In the genomic region with DNA sequence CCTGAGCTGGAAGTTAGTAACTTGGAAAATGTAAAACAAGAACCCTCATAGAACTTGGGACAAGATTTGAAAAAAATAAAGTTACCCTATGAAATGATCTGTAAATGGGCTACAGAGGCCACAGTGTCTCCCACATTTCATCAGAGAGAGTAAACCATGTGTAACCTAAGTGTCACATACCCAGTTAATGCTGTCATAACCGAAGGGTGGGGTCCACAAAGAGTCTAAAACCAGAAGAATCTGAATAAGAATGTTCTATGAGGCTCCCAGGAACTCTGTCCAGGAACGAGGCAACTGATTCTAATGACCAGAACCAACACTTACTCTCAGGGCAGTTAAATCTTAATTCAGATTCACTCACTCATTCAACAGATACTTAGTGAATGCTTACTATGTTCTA, we compare ENCODE assay signal across 9 cellular contexts. TPM values are rescaled to one million over a fixed set of nuclear protein-coding genes. Genes with fewer than 3 reads are reported as not detected.
DNase-seq lines count a peak whose midpoint lies in the region; ATAC-seq and TF ChIP-seq lines count a peak whose summit lies in the region.
"Had no signal": no experiment of that assay in that cellular context is flagged by ENCODE, and none has a peak within 500 bp of the region (broad histone marks: within the 10 kb centered on the region; RNA-seq: fewer than 3 reads in every experiment).

No MANE protein-coding gene starts in this region.

- intact Hi-C loops in activated naive CD4-positive, alpha-beta T cell treated with anti-CD3 and anti-CD28 coated beads for 36 hours (cut with micrococcal nuclease), result loop anchor here (1.0 to 5.0 kb wide), 7 partner anchors 35 to 298 kb away; a partner anchor contains a TSS

- no peaks in the 10 kb centered on the region for H3K27me3 Mint-ChIP-seq in activated naive CD4-positive, alpha-beta T cell treated with anti-CD3 and anti-CD28 coated beads for 36 hours (ENCODE audit: low read depth)
- H3K27me3 Mint-ChIP-seq in activated naive CD8-positive, alpha-beta T cell treated with anti-CD3 and anti-CD28 coated beads for 36 hours, result no peaks in the 10 kb centered on the region
- no peaks in the 10 kb centered on the region for H3K27me3 Mint-ChIP-seq in type B pancreatic cell

- CTCF ChIA-PET in activated naive CD4-positive, alpha-beta T cell treated with anti-CD3 and anti-CD28 coated beads for 36 hours (lab: Charles Lee), result interaction anchor here (0.7 to 7.9 kb wide), 9 partner anchors 31 to 414 kb away, joined by 3 to 243 read pairs (median 4); no protein-coding TSS in a partner anchor

- H3K4me1 Mint-ChIP-seq in activated naive CD4-positive, alpha-beta T cell treated with anti-CD3 and anti-CD28 coated beads for 36 hours (ENCODE audit: low read depth), result peaks cover 50% of the 10 kb centered on the region
- peaks cover 35% of the 10 kb centered on the region for H3K4me1 Mint-ChIP-seq in activated naive CD8-positive, alpha-beta T cell treated with anti-CD3 and anti-CD28 coated beads for 36 hours
- peaks cover 27% of the 10 kb centered on the region for H3K4me1 Mint-ChIP-seq in type B pancreatic cell (ENCODE audit: unreplicated experiment)

- WGBS in liver, result 76% methylated on average over 2 of the region's 2 CpGs

- TF ChIP-seq CTCF in liver (IDR thresholded peaks at IDR 0.05; ENCODE audit: low read depth, low read length, missing input control) (no peak), type B pancreatic cell (conservative IDR thresholded peaks at IDR 0.05) (no peak)

- H3K9me3 Mint-ChIP-seq in activated naive CD4-positive, alpha-beta T cell treated with anti-CD3 and anti-CD28 coated beads for 36 hours, result no peaks in the 10 kb centered on the region
- no peaks in the 10 kb centered on the region for H3K9me3 Mint-ChIP-seq in activated naive CD4-positive, alpha-beta T cell treated with anti-CD3 and anti-CD28 coated beads, Interleukin-2, amount 50 U/mL, for 72 hours
- no peaks in the 10 kb centered on the region for H3K9me3 Mint-ChIP-seq in activated naive CD8-positive, alpha-beta T cell treated with anti-CD3 and anti-CD28 coated beads for 36 hours
- H3K9me3 Mint-ChIP-seq in type B pancreatic cell, result no peaks in the 10 kb centered on the region

- H3K27ac ChIP-seq in liver (ENCODE audit: low read depth in 1 of 2, low read length in 2 of 2), result peak overlapping the region; percentile 90 to 97

- no peaks in the 10 kb centered on the region for H3K9me3 ChIP-seq in liver (ENCODE audit: control insufficient read depth in 4 of 4, low read length in 3 of 4)

- H3K36me3 ChIP-seq in liver (ENCODE audit: control insufficient read depth in 4 of 4, insufficient read depth in 3 of 4, low read depth in 1 of 4, low read length in 3 of 4), result no peaks in the 10 kb centered on the region

- no peak for ATAC-seq in activated naive CD4-positive, alpha-beta T cell treated with anti-CD3 and anti-CD28 coated beads, Interleukin-2, amount 50 U/mL, for 72 hours
- ATAC-seq in GM19324 (IDR thresholded peaks at IDR 0.05; ENCODE audit: low FRiP score, unreplicated experiment) (no peak), GM21526 (IDR thresholded peaks at IDR 0.05; ENCODE audit: low FRiP score, unreplicated experiment) (no peak)

- peak overlapping the region; percentile 98 for H3K4me3 Mint-ChIP-seq in activated naive CD4-positive, alpha-beta T cell treated with anti-CD3 and anti-CD28 coated beads for 36 hours
- peak overlapping the region; percentile 98 for H3K4me3 Mint-ChIP-seq in activated naive CD8-positive, alpha-beta T cell treated with anti-CD3 and anti-CD28 coated beads for 36 hours
- H3K4me3 Mint-ChIP-seq in type B pancreatic cell, result peak overlapping the region; percentile 99

- H3K36me3 Mint-ChIP-seq in activated naive CD4-positive, alpha-beta T cell treated with anti-CD3 and anti-CD28 coated beads for 36 hours (ENCODE audit: low read depth), result peaks cover 9% of the 10 kb centered on the region
- H3K36me3 Mint-ChIP-seq in activated naive CD4-positive, alpha-beta T cell treated with anti-CD3 and anti-CD28 coated beads, Interleukin-2, amount 50 U/mL, for 72 hours, result peaks cover 13 to 19% of the 10 kb centered on the region in 2 donors
- peaks cover 14% of the 10 kb centered on the region for H3K36me3 Mint-ChIP-seq in activated naive CD8-positive, alpha-beta T cell treated with anti-CD3 and anti-CD28 coated beads for 36 hours
- no peaks in the 10 kb centered on the region for H3K36me3 Mint-ChIP-seq in type B pancreatic cell

- no peak for TF ChIP-seq RAD21 in liver (IDR thresholded peaks at IDR 0.05)

- no peaks in the 10 kb centered on the region for H3K27me3 ChIP-seq in liver (ENCODE audit: control insufficient read depth in 4 of 4, insufficient read depth in 4 of 4, low read length in 3 of 4)

- peak overlapping the region in 1 of 3 donors; percentile 71 for H3K4me3 ChIP-seq in liver (ENCODE audit: low read depth in 1 of 3, low read length in 3 of 3)

- peaks cover 9 to 25% (median 13%) of the 10 kb centered on the region in 4 donors for H3K4me1 ChIP-seq in liver (ENCODE audit: control insufficient read depth in 4 of 4, insufficient read depth in 4 of 4, low read length in 3 of 4)

- H3K9ac ChIP-seq in liver (ENCODE audit: low read depth in 1 of 2, low read length in 2 of 2), result peak overlapping the region; percentile 38 to 73

- DNase-seq in activated naive CD4-positive, alpha-beta T cell treated with anti-CD3 and anti-CD28 coated beads for 36 hours, result no peak
- DNase-seq in activated naive CD4-positive, alpha-beta T cell treated with anti-CD3 and anti-CD28 coated beads, Interleukin-2, amount 50 U/mL, for 72 hours (ENCODE audit: low spot score in 2 of 2), result no peak
- DNase-seq in activated naive CD8-positive, alpha-beta T cell treated with anti-CD3 and anti-CD28 coated beads for 36 hours, result no peak
- no peak for DNase-seq in type B pancreatic cell (ENCODE audit: extremely low spot score, unreplicated experiment)
- no peak for DNase-seq in NCI-H146 (lab: John Stamatoyannopoulos, UW)
- DNase-seq: NCI-H1436 treated with DMSO at 0.1 percent for 48 hours had no signal

- peak overlapping the region; percentile 94 for H3K27ac Mint-ChIP-seq in activated naive CD4-positive, alpha-beta T cell treated with anti-CD3 and anti-CD28 coated beads for 36 hours
- peak overlapping the region in 1 of 2 donors; percentile 93 for H3K27ac Mint-ChIP-seq in activated naive CD4-positive, alpha-beta T cell treated with anti-CD3 and anti-CD28 coated beads, Interleukin-2, amount 50 U/mL, for 72 hours
- H3K27ac Mint-ChIP-seq in activated naive CD8-positive, alpha-beta T cell treated with anti-CD3 and anti-CD28 coated beads for 36 hours, result peak overlapping the region; percentile 92
- peak overlapping the region; percentile 97 for H3K27ac Mint-ChIP-seq in type B pancreatic cell

TF ChIP-seq in liver, 16 proteins besides CTCF, POLR2A, EP300 and RAD21:
- TF ChIP-seq, protein P1, sequence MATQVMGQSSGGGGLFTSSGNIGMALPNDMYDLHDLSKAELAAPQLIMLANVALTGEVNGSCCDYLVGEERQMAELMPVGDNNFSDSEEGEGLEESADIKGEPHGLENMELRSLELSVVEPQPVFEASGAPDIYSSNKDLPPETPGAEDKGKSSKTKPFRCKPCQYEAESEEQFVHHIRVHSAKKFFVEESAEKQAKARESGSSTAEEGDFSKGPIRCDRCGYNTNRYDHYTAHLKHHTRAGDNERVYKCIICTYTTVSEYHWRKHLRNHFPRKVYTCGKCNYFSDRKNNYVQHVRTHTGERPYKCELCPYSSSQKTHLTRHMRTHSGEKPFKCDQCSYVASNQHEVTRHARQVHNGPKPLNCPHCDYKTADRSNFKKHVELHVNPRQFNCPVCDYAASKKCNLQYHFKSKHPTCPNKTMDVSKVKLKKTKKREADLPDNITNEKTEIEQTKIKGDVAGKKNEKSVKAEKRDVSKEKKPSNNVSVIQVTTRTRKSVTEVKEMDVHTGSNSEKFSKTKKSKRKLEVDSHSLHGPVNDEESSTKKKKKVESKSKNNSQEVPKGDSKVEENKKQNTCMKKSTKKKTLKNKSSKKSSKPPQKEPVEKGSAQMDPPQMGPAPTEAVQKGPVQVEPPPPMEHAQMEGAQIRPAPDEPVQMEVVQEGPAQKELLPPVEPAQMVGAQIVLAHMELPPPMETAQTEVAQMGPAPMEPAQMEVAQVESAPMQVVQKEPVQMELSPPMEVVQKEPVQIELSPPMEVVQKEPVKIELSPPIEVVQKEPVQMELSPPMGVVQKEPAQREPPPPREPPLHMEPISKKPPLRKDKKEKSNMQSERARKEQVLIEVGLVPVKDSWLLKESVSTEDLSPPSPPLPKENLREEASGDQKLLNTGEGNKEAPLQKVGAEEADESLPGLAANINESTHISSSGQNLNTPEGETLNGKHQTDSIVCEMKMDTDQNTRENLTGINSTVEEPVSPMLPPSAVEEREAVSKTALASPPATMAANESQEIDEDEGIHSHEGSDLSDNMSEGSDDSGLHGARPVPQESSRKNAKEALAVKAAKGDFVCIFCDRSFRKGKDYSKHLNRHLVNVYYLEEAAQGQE (IDR thresholded peaks at IDR 0.05), result no peak
- TF ChIP-seq FOXA2 (IDR thresholded peaks at IDR 0.05) (no peak), YY1 (IDR thresholded peaks at IDR 0.05) (no peak)
- TF ChIP-seq, protein P2, sequence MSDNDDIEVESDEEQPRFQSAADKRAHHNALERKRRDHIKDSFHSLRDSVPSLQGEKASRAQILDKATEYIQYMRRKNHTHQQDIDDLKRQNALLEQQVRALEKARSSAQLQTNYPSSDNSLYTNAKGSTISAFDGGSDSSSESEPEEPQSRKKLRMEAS (IDR thresholded peaks at IDR 0.05), result no peak
TF ChIP-seq in liver: peak in this region for 0.

RNA-seq across cellular contexts. Expression of a gene that starts 1.0 kb away (rescaled TPM):
- 10 to 100 TPM in 1 of 2 experiments, 1 to 10 TPM in 1; 9.4 to 14.5 TPM for total RNA-seq in activated naive CD4-positive, alpha-beta T cell treated with anti-CD3 and anti-CD28 coated beads for 36 hours
- total RNA-seq in activated naive CD4-positive, alpha-beta T cell treated with anti-CD3 and anti-CD28 coated beads, Interleukin-2, amount 50 U/mL, for 72 hours, result 10 to 100 TPM; 24.0 to 38.0 TPM
- 10 to 100 TPM; 17.8 to 18.2 TPM for total RNA-seq in activated naive CD8-positive, alpha-beta T cell treated with anti-CD3 and anti-CD28 coated beads for 36 hours
- total RNA-seq in liver (10 to 100 TPM; 15.6 to 19.0 TPM), type B pancreatic cell (ENCODE audit: low replicate concordance) (39.6 and 40.3 TPM in 2 replicates)
- 1 to 10 TPM; 4.3 to 5.9 TPM for polyA plus RNA-seq in liver

RNA-seq across cellular contexts. Expression of a gene that starts 49.9 kb away (rescaled TPM):
- not detected for total RNA-seq in activated naive CD4-positive, alpha-beta T cell treated with anti-CD3 and anti-CD28 coated beads for 36 hours
- not detected for total RNA-seq in activated naive CD4-positive, alpha-beta T cell treated with anti-CD3 and anti-CD28 coated beads, Interleukin-2, amount 50 U/mL, for 72 hours
- total RNA-seq in activated naive CD8-positive, alpha-beta T cell treated with anti-CD3 and anti-CD28 coated beads for 36 hours, result not detected
- total RNA-seq in liver, result not detected
- polyA plus RNA-seq in liver, result not detected
- total RNA-seq in type B pancreatic cell (ENCODE audit: low replicate concordance), result not detected in 2 replicates
